1 cellular context compared by ENCODE assay signal in genomic region chr3:196284396-196284795, GRCh38.
TF ChIP-seq lines count a peak whose summit lies in the region.

No MANE protein-coding gene starts in this region.

TF ChIP-seq in IMR-90, 13 proteins besides CTCF, POLR2A, EP300 and RAD21:
- TF ChIP-seq FOS (IDR thresholded peaks at IDR 0.05; ENCODE audit: low read depth, low read length): no peak
- no peak for TF ChIP-seq RFX5 (IDR thresholded peaks at IDR 0.05; ENCODE audit: low read depth, low read length)
- TF ChIP-seq NFE2L2 (IDR thresholded peaks at IDR 0.05; ENCODE audit: low read depth, low read length): no peak
- no peak for TF ChIP-seq USF2 (IDR thresholded peaks at IDR 0.05; ENCODE audit: low read depth, low read length)
- TF ChIP-seq MAFK (IDR thresholded peaks at IDR 0.05; ENCODE audit: low read depth, low read length): no peak
- no peak for TF ChIP-seq BHLHE40 (IDR thresholded peaks at IDR 0.05; ENCODE audit: low read depth, low read length)
- TF ChIP-seq MAZ (IDR thresholded peaks at IDR 0.05; ENCODE audit: borderline replicate concordance, low read depth, low read length): no peak
- TF ChIP-seq RCOR1 (IDR thresholded peaks at IDR 0.05; ENCODE audit: insufficient replicate concordance, low read length): no peak
- no peak for TF ChIP-seq SMC3 (IDR thresholded peaks at IDR 0.05; ENCODE audit: low read depth, low read length)
- no peak for TF ChIP-seq CEBPB (IDR thresholded peaks at IDR 0.05; ENCODE audit: low read depth, low read length)
- no peak for TF ChIP-seq ELK1 (IDR thresholded peaks at IDR 0.05; ENCODE audit: borderline replicate concordance, low read depth, low read length)
- TF ChIP-seq CHD1 (IDR thresholded peaks at IDR 0.05; ENCODE audit: low read depth, low read length): no peak
- TF ChIP-seq MXI1 (IDR thresholded peaks at IDR 0.05; ENCODE audit: borderline replicate concordance, low read depth, low read length): no peak
